1 cellular context compared by ENCODE assay signal in the genomic region with DNA sequence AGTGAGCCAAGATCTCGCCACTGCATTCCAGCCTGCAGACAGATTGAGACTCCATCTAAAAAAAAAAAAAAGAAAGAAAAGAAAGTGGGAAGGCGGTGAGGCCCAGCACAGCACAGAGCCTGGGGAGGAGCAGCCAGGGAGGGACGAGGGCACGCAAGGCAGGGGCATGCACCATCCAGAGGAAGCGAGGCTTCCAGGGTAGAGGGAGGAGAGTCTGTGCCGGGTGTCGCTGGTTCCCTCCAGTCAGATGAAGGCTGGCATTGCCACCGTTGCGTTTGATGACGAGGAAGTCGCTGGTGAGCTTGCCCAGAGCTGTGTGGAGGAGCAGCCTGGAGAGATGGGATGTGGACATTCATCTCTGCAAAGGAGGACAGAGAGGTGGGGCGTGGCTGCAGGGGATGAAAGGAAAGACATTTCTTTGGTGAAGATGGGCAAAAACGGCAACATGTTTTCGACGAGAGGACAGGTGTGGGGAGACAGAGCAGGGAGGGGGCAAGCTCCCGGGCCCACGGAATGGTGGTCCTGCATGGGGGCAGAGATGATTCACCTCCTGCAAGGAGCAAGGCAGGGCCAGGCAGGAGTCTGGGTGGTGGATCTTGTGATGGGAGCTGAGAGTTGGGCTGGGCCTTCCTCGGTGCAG.
TF ChIP-seq lines count a peak whose summit lies in the region.

No MANE protein-coding gene starts in this region.

TF ChIP-seq in HepG2, 621 proteins besides CTCF, POLR2A, EP300 and RAD21 (continued from another document):
- TF ChIP-seq, protein P1, sequence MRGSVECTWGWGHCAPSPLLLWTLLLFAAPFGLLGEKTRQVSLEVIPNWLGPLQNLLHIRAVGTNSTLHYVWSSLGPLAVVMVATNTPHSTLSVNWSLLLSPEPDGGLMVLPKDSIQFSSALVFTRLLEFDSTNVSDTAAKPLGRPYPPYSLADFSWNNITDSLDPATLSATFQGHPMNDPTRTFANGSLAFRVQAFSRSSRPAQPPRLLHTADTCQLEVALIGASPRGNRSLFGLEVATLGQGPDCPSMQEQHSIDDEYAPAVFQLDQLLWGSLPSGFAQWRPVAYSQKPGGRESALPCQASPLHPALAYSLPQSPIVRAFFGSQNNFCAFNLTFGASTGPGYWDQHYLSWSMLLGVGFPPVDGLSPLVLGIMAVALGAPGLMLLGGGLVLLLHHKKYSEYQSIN (CRISPR knock-in tag; IDR thresholded peaks at IDR 0.05; ENCODE audit: borderline replicate concordance) = no peak
- TF ChIP-seq, protein P2, sequence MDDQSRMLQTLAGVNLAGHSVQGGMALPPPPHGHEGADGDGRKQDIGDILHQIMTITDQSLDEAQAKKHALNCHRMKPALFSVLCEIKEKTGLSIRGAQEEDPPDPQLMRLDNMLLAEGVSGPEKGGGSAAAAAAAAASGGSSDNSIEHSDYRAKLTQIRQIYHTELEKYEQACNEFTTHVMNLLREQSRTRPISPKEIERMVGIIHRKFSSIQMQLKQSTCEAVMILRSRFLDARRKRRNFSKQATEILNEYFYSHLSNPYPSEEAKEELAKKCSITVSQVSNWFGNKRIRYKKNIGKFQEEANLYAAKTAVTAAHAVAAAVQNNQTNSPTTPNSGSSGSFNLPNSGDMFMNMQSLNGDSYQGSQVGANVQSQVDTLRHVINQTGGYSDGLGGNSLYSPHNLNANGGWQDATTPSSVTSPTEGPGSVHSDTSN (CRISPR knock-in tag; IDR thresholded peaks at IDR 0.05; ENCODE audit: borderline replicate concordance) = no peak
- no peak for TF ChIP-seq HNRNPUL1 (IDR thresholded peaks at IDR 0.05; ENCODE audit: low read depth, low read length)
- no peak for TF ChIP-seq TAF15 (IDR thresholded peaks at IDR 0.05; ENCODE audit: low read depth, low read length, poor library complexity, severe bottlenecking)
- no peak for TF ChIP-seq KAT2B (IDR thresholded peaks at IDR 0.05; ENCODE audit: borderline replicate concordance, low read depth, low read length)
- TF ChIP-seq SRSF4 (IDR thresholded peaks at IDR 0.05; ENCODE audit: low read depth, low read length, poor library complexity, severe bottlenecking) = no peak
- TF ChIP-seq ZC3H13 (CRISPR knock-in tag; IDR thresholded peaks at IDR 0.05) = no peak
- TF ChIP-seq ZFP90 (CRISPR knock-in tag; IDR thresholded peaks at IDR 0.05; ENCODE audit: borderline replicate concordance) = no peak
